In genomic region chr9:129640086-129640870, GRCh38 we compare ENCODE assay signal across 1 cellular context.
TF ChIP-seq lines count a peak whose summit lies in the region.

No MANE protein-coding gene starts in this region.

TF ChIP-seq in endothelial cell of umbilical vein, 7 proteins besides CTCF, POLR2A, EP300 and RAD21 (continued from another document):
- TF ChIP-seq FOS (IDR thresholded peaks at IDR 0.05; ENCODE audit: borderline replicate concordance, insufficient read depth, low read length) (no peak), POLR2AphosphoS5 (IDR thresholded peaks at IDR 0.05; ENCODE audit: insufficient read depth, low read depth, low read length) (no peak), EZH2 (IDR thresholded peaks at IDR 0.05; ENCODE audit: borderline replicate concordance, low read depth, low read length, severe bottlenecking) (no peak), GATA2 (IDR thresholded peaks at IDR 0.05; ENCODE audit: insufficient read depth, insufficient read length, low read depth, low read length) (no peak), JUN (IDR thresholded peaks at IDR 0.05; ENCODE audit: borderline replicate concordance, insufficient read depth, insufficient read length, low read depth) (no peak), MYC (IDR thresholded peaks at IDR 0.05; ENCODE audit: low read depth, low read length) (no peak)
TF ChIP-seq in endothelial cell of umbilical vein: peak in this region for 0.
